In genomic region chr12:66059670-66060069, GRCh38 we compare ENCODE assay signal across 1 cellular context.
TF ChIP-seq lines count a peak whose summit lies in the region.

No MANE protein-coding gene starts in this region.

TF ChIP-seq in GM23338, 12 proteins besides CTCF, POLR2A, EP300 and RAD21 (continued from another document):
- TF ChIP-seq, protein P1, sequence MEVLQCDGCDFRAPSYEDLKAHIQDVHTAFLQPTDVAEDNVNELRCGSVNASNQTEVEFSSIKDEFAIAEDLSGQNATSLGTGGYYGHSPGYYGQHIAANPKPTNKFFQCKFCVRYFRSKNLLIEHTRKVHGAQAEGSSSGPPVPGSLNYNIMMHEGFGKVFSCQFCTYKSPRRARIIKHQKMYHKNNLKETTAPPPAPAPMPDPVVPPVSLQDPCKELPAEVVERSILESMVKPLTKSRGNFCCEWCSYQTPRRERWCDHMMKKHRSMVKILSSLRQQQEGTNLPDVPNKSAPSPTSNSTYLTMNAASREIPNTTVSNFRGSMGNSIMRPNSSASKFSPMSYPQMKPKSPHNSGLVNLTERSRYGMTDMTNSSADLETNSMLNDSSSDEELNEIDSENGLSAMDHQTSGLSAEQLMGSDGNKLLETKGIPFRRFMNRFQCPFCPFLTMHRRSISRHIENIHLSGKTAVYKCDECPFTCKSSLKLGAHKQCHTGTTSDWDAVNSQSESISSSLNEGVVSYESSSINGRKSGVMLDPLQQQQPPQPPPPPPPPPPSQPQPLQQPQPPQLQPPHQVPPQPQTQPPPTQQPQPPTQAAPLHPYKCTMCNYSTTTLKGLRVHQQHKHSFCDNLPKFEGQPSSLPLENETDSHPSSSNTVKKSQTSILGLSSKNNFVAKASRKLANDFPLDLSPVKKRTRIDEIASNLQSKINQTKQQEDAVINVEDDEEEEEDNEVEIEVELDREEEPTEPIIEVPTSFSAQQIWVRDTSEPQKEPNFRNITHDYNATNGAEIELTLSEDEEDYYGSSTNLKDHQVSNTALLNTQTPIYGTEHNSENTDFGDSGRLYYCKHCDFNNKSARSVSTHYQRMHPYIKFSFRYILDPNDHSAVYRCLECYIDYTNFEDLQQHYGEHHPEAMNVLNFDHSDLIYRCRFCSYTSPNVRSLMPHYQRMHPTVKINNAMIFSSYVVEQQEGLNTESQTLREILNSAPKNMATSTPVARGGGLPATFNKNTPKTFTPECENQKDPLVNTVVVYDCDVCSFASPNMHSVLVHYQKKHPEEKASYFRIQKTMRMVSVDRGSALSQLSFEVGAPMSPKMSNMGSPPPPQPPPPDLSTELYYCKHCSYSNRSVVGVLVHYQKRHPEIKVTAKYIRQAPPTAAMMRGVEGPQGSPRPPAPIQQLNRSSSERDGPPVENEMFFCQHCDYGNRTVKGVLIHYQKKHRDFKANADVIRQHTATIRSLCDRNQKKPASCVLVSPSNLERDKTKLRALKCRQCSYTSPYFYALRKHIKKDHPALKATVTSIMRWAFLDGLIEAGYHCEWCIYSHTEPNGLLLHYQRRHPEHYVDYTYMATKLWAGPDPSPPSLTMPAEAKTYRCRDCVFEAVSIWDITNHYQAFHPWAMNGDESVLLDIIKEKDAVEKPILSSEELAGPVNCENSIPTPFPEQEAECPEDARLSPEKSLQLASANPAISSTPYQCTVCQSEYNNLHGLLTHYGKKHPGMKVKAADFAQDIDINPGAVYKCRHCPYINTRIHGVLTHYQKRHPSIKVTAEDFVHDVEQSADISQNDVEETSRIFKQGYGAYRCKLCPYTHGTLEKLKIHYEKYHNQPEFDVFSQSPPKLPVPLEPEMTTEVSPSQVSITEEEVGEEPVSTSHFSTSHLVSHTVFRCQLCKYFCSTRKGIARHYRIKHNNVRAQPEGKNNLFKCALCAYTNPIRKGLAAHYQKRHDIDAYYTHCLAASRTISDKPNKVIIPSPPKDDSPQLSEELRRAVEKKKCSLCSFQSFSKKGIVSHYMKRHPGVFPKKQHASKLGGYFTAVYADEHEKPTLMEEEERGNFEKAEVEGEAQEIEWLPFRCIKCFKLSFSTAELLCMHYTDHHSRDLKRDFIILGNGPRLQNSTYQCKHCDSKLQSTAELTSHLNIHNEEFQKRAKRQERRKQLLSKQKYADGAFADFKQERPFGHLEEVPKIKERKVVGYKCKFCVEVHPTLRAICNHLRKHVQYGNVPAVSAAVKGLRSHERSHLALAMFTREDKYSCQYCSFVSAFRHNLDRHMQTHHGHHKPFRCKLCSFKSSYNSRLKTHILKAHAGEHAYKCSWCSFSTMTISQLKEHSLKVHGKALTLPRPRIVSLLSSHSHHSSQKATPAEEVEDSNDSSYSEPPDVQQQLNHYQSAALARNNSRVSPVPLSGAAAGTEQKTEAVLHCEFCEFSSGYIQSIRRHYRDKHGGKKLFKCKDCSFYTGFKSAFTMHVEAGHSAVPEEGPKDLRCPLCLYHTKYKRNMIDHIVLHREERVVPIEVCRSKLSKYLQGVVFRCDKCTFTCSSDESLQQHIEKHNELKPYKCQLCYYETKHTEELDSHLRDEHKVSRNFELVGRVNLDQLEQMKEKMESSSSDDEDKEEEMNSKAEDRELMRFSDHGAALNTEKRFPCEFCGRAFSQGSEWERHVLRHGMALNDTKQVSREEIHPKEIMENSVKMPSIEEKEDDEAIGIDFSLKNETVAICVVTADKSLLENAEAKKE (CRISPR knock-in tag; IDR thresholded peaks at IDR 0.05) = no peak
- TF ChIP-seq, protein P2, sequence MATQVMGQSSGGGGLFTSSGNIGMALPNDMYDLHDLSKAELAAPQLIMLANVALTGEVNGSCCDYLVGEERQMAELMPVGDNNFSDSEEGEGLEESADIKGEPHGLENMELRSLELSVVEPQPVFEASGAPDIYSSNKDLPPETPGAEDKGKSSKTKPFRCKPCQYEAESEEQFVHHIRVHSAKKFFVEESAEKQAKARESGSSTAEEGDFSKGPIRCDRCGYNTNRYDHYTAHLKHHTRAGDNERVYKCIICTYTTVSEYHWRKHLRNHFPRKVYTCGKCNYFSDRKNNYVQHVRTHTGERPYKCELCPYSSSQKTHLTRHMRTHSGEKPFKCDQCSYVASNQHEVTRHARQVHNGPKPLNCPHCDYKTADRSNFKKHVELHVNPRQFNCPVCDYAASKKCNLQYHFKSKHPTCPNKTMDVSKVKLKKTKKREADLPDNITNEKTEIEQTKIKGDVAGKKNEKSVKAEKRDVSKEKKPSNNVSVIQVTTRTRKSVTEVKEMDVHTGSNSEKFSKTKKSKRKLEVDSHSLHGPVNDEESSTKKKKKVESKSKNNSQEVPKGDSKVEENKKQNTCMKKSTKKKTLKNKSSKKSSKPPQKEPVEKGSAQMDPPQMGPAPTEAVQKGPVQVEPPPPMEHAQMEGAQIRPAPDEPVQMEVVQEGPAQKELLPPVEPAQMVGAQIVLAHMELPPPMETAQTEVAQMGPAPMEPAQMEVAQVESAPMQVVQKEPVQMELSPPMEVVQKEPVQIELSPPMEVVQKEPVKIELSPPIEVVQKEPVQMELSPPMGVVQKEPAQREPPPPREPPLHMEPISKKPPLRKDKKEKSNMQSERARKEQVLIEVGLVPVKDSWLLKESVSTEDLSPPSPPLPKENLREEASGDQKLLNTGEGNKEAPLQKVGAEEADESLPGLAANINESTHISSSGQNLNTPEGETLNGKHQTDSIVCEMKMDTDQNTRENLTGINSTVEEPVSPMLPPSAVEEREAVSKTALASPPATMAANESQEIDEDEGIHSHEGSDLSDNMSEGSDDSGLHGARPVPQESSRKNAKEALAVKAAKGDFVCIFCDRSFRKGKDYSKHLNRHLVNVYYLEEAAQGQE (IDR thresholded peaks at IDR 0.05; ENCODE audit: unreplicated experiment) = no peak
- no peak for TF ChIP-seq STAT1 (IDR thresholded peaks at IDR 0.05; ENCODE audit: unreplicated experiment)
- TF ChIP-seq ETS1 (IDR thresholded peaks at IDR 0.05) = no peak
- no peak for TF ChIP-seq EZH2 (IDR thresholded peaks at IDR 0.05; ENCODE audit: low read depth, unreplicated experiment)
- no peak for TF ChIP-seq CREB1 (CRISPR knock-in tag; IDR thresholded peaks at IDR 0.05; ENCODE audit: low read depth)
- TF ChIP-seq NANOG (IDR thresholded peaks at IDR 0.05; ENCODE audit: borderline replicate concordance) = no peak
- TF ChIP-seq ZNF331 (CRISPR knock-in tag; IDR thresholded peaks at IDR 0.05; ENCODE audit: low read depth) = no peak
- no peak for TF ChIP-seq JUNB (IDR thresholded peaks at IDR 0.05; ENCODE audit: unreplicated experiment)
- no peak for TF ChIP-seq EZH2phosphoT487 (IDR thresholded peaks at IDR 0.05; ENCODE audit: unreplicated experiment)
TF ChIP-seq in GM23338: peak in this region for 0.
